Comparison of ENCODE assay signal across 11 cellular contexts in the genomic region with DNA sequence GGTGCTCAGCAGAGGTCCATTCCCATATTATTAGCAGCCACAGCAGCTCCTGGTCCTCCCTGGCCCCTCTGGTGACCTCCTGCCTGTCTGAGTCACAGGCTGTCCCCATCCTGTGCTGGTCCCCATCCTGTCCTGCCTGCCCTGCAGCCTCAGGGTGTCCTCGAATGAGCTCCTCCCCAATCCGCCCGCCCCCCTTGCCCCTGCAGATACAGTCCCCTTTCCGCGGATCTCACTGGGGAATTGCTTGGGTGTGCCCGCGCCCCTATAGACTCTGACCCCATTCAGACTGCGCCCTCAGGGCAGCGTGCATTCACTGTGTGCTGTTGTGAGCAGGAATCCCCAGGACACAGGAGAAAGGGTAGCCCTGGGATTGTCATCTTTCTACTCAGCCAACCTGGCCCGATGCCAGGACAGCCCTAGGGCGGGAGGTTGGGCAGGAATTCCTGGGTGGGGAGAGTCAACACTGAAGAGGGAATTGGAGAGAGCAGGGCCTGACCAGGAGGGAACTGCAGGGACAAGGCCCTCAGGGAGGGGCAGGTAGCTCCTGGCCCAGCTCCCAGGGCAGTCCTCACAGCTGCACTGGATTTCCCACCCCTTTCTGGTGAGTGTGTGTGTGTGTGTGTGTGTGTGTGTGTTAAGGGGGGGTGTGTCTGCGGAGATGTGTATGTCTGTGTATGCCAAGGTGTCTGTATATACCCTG. TPM values are rescaled to one million over a fixed set of nuclear protein-coding genes. Genes with fewer than 3 reads are reported as not detected.
DNase-seq lines count a peak whose midpoint lies in the region; TF ChIP-seq lines count a peak whose summit lies in the region.
"Had no signal": no experiment of that assay in that cellular context is flagged by ENCODE, and none has a peak within 500 bp of the region (broad histone marks: within the 10 kb centered on the region; RNA-seq: fewer than 3 reads in every experiment).

No MANE protein-coding gene starts in this region.

- H3K27me3 ChIP-seq in fibroblast of lung (ENCODE audit: control insufficient read depth, insufficient read depth, low read length) = no peaks in the 10 kb centered on the region

- no peak for TF ChIP-seq CTCF in fibroblast of lung (conservative IDR thresholded peaks at IDR 0.05 in 1 of 2, IDR thresholded peaks at IDR 0.05 in 1 of 2; ENCODE audit: low read depth in 1 of 2, low read length in 2 of 2)

- no peaks in the 10 kb centered on the region for H3K36me3 ChIP-seq in fibroblast of lung (ENCODE audit: control insufficient read depth, insufficient read depth, low read length)

- H3K9me3 ChIP-seq in fibroblast of lung (ENCODE audit: control insufficient read depth, insufficient read depth, low read depth, low read length) = no peaks in the 10 kb centered on the region

- no peaks in the 10 kb centered on the region for H4K20me1 ChIP-seq in fibroblast of lung (ENCODE audit: control insufficient read depth, extremely low read depth, insufficient read depth, low read length)

- CTCF ChIA-PET in HEK293T (lab: Yijun Ruan, JAX) = interaction anchor here (1.0 kb wide), 1 partner anchor 8 kb away, joined by 3 read pairs; no protein-coding TSS in a partner anchor

- H3K4me3 ChIP-seq in fibroblast of lung (replicated peaks in 1 of 4; ENCODE audit: control extremely low read depth in 1 of 4, insufficient read depth in 1 of 4, low read depth in 3 of 4, low read length in 4 of 4) = no peak overlapping the region

- no peaks in the 10 kb centered on the region for H3K4me1 ChIP-seq in fibroblast of lung (ENCODE audit: control insufficient read depth, extremely low read depth, insufficient read depth, low read length)

- H3K9ac ChIP-seq in fibroblast of lung (ENCODE audit: insufficient read depth, low read length) = no peak overlapping the region

- no peak overlapping the region for H2AFZ ChIP-seq in fibroblast of lung (ENCODE audit: low read length)

- H3K4me2 ChIP-seq in fibroblast of lung (ENCODE audit: extremely low read depth, insufficient read depth, low read length) = no peak overlapping the region

- H3K27ac ChIP-seq in fibroblast of lung (ENCODE audit: insufficient read depth, low read length) = no peak overlapping the region

- DNase-seq in HEK293T (ENCODE audit: extremely low spot score) (peak; percentile 26), NCI-H748 (lab: John Stamatoyannopoulos, UW; ENCODE audit: unreplicated experiment) (peak; percentile 100), fibroblast of lung (ENCODE audit: low read depth in 2 of 2) (peak; percentile 30 to 53), renal cortical epithelial cell (ENCODE audit: low read depth) (peak; percentile 78), NCI-H524 treated with DMSO at 0.1 percent for 48 hours (lab: John Stamatoyannopoulos, UW) (no peak), GM03348 (ENCODE audit: low spot score) (no peak), cerebellar nuclear complex (lab: John Stamatoyannopoulos, UW) (no peak), 8988T (no peak)
- DNase-seq: naive B cell, NCI-H446 treated with DMSO at 0.1 percent for 48 hours had no signal

- H3K79me2 ChIP-seq in fibroblast of lung (ENCODE audit: control insufficient read depth, insufficient read depth, low read length) = no peaks in the 10 kb centered on the region

- POLR2A ChIA-PET in HEK293T (lab: Yijun Ruan, JAX) = interaction anchor here (0.6 kb wide), 1 partner anchor 51 kb away, joined by 3 read pairs; no protein-coding TSS in a partner anchor

TF ChIP-seq in HEK293T, 16 proteins besides CTCF, POLR2A, EP300 and RAD21:
- no peak for TF ChIP-seq TARDBP (IDR thresholded peaks at IDR 0.05)
- no peak for TF ChIP-seq PKNOX1 (IDR thresholded peaks at IDR 0.05)
- TF ChIP-seq SP1 (IDR thresholded peaks at IDR 0.05) = no peak
- no peak for TF ChIP-seq FOXA1 (IDR thresholded peaks at IDR 0.05)
- TF ChIP-seq CTBP1 (IDR thresholded peaks at IDR 0.05; ENCODE audit: borderline replicate concordance) = no peak
- TF ChIP-seq NFRKB (IDR thresholded peaks at IDR 0.05) = no peak
- no peak for TF ChIP-seq L3MBTL2 (conservative IDR thresholded peaks at IDR 0.05)
- TF ChIP-seq FOXM1 (IDR thresholded peaks at IDR 0.05; ENCODE audit: borderline replicate concordance) = no peak
- no peak for TF ChIP-seq LEF1 (IDR thresholded peaks at IDR 0.05; ENCODE audit: borderline replicate concordance)
- TF ChIP-seq ELF4 (IDR thresholded peaks at IDR 0.05) = no peak
- no peak for TF ChIP-seq FOXK2 (IDR thresholded peaks at IDR 0.05)
- TF ChIP-seq ARNT (IDR thresholded peaks at IDR 0.05) = no peak
- no peak for TF ChIP-seq ZNF384 (IDR thresholded peaks at IDR 0.05)
- TF ChIP-seq HDGF (IDR thresholded peaks at IDR 0.05; ENCODE audit: borderline replicate concordance) = no peak

RNA-seq across cellular contexts. Expression of gene GUCA2A, which starts 1.1 kb away (rescaled TPM):
- total RNA-seq in fibroblast of lung (not detected in 2 replicates), renal cortical epithelial cell (not detected in 2 replicates)
- polyA plus RNA-seq in fibroblast of lung = not detected in 2 replicates
- not detected in 2 replicates for polyA plus RNA-seq in fibroblast of lung (2012)
- not detected in 2 replicates for polyA minus RNA-seq in fibroblast of lung (ENCODE audit: low replicate concordance)
- total RNA-seq: activated naive CD4-positive, alpha-beta T cell treated with anti-CD3 and anti-CD28 coated beads, Interleukin-2, amount 50 U/mL, for 72 hours had no signal

RNA-seq across cellular contexts. Expression of gene GUCA2B, which starts 12.5 kb away (rescaled TPM):
- total RNA-seq in fibroblast of lung = not detected in 2 replicates
- polyA plus RNA-seq in fibroblast of lung = not detected in 2 replicates
- polyA plus RNA-seq in fibroblast of lung (2012) = not detected in 2 replicates
- not detected in 2 replicates for polyA minus RNA-seq in fibroblast of lung (ENCODE audit: low replicate concordance)
- total RNA-seq in renal cortical epithelial cell = not detected in 2 replicates
- total RNA-seq: activated naive CD4-positive, alpha-beta T cell treated with anti-CD3 and anti-CD28 coated beads, Interleukin-2, amount 50 U/mL, for 72 hours had no signal

Comparison
In these comparisons a context has a peak if more than half of its experiments do, and no peak if none do; other contexts are left out.
1. DNase-seq: peak in HEK293T (single experiment), NCI-H748 (single experiment), fibroblast of lung (2 of 2) and renal cortical epithelial cell (single experiment); none in NCI-H524 treated with DMSO at 0.1 percent for 48 hours (single experiment), GM03348 (single experiment), cerebellar nuclear complex (0 of 2) and 8988T (single experiment).